Comparison of ENCODE assay signal across 1 cellular context in the genomic region with DNA sequence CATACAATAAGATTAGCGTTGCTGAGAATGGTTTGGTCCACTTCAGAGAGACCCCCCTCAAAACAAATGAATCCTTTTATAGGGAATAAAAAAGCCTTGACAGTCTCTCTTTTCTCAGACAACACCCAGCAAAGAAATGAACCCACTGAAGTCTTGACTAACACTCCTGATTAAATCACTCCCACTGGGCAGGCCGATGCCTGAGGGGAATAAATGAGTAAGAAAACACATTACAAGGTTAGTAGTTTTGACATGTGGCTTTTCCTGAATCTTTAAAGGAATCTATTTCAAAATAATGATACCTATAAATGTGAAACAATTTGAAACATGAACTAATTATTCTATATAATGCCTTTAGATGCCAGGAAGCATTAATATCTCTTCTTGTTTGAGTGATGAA.
TF ChIP-seq lines count a peak whose summit lies in the region.

No MANE protein-coding gene starts in this region.

TF ChIP-seq in H1, 55 proteins besides CTCF, POLR2A, EP300 and RAD21 (continued from another document):
- TF ChIP-seq CTBP2 (IDR thresholded peaks at IDR 0.05; ENCODE audit: borderline replicate concordance, insufficient read depth, insufficient read length, low read length) = no peak
